In the genomic region with DNA sequence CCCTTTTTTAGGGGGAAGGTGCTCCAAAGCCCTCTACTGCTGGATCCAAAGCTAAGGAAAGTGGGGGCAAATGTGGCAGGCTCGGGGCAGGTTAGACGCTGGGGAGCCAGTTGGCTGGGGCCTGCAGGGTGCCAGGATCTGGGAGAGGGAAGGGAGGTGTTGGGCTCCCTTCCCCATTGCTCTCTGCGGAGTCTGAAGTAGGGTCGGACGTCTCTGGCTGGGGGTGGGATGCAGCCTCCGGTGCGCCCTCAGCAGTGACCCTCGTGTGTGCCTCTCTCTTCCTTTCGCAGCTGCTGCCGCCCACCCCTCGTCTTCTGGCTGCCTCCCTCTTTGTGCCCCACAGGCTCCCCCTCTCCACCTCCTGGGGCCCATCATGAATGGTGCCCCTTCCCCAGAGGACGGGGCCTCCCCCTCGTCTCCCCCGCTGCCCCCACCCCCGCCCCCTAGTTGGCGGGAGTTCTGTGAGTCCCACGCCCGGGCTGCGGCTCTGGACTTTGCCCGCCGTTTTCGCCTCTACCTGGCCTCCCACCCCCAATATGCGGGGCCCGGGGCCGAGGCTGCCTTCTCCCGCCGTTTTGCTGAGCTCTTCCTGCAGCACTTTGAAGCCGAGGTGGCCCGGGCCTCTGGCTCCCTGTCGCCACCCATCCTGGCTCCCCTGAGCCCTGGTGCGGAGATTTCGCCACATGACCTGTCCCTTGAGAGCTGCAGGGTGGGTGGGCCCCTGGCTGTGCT, we compare ENCODE assay signal across 13 cellular contexts. TPM values are rescaled to one million over a fixed set of nuclear protein-coding genes. Genes with fewer than 3 reads are reported as not detected.
DNase-seq lines count a peak whose midpoint lies in the region; ATAC-seq, FAIRE-seq and TF ChIP-seq lines count a peak whose summit lies in the region.
"Had no signal": no experiment of that assay in that cellular context is flagged by ENCODE, and none has a peak within 500 bp of the region (broad histone marks: within the 10 kb centered on the region; RNA-seq: fewer than 3 reads in every experiment).

No MANE protein-coding gene starts in this region.

- H3K23ac ChIP-seq in H9 (ENCODE audit: insufficient read length, low read depth, low read length) = no peak overlapping the region

- H3K27me3 Mint-ChIP-seq in H9 (ENCODE audit: low read depth) (no peaks in the 10 kb centered on the region; the same call in 1 of the 2 replicates), neural crest cell (ENCODE audit: low read depth) (no peaks in the 10 kb centered on the region), MCF 10A (ENCODE audit: insufficient read depth, unreplicated experiment) (no peaks in the 10 kb centered on the region)
- H3K27me3 Mint-ChIP-seq: activated naive CD8-positive, alpha-beta T cell treated with anti-CD3 and anti-CD28 coated beads, Interleukin-2, amount 10 ng/mL, durations not matched to agents 7 days and 5 days had no signal

- FAIRE-seq in GM12878 (lab: Jason Lieb, UNC) = no peak
- FAIRE-seq: colon had no signal

- H3K4me2 ChIP-seq in H9 (ENCODE audit: insufficient read depth, insufficient read length, low read length) = no peak overlapping the region
- H3K4me2 ChIP-seq in GM12878 (ENCODE audit: control insufficient read depth, insufficient read depth) = no peak overlapping the region

- H3K4me1 Mint-ChIP-seq in H9 (peaks cover 9 to 18% of the 10 kb centered on the region in 2 experiments), neural crest cell (peaks cover 23% of the 10 kb centered on the region), MCF 10A (ENCODE audit: insufficient read depth, unreplicated experiment) (peaks cover 14% of the 10 kb centered on the region)

- H3K23me2 ChIP-seq in H9 (ENCODE audit: insufficient read length, low read depth, low read length, poor library complexity, severe bottlenecking) = peaks cover 9% of the 10 kb centered on the region

- no peak overlapping the region for H2BK5ac ChIP-seq in H9 (ENCODE audit: insufficient read length, low read length)

- no peak for TF ChIP-seq RAD21 in GM12878 (IDR thresholded peaks at IDR 0.05; ENCODE audit: insufficient read depth, low read depth, low read length)

- intact Hi-C loops in GM12878 (cut with micrococcal nuclease; ENCODE audit: unreplicated experiment) (loop anchor here (2.0 kb wide), 1 partner anchor 19 kb away; the partner anchor contains the start of gene TUFM), MCF 10A (cut with micrococcal nuclease) (no loop called here), posterior vena cava (cut with DNase I) (no loop called here)

- H3K9me3 Mint-ChIP-seq in H9 = no peaks in the 10 kb centered on the region
- H3K9me3 Mint-ChIP-seq in neural crest cell = no peaks in the 10 kb centered on the region
- H3K9me3 Mint-ChIP-seq in MCF 10A (ENCODE audit: unreplicated experiment) = no peaks in the 10 kb centered on the region
- H3K9me3 Mint-ChIP-seq: activated naive CD8-positive, alpha-beta T cell treated with anti-CD3 and anti-CD28 coated beads, Interleukin-2, amount 10 ng/mL, durations not matched to agents 7 days and 5 days had no signal

- no peak overlapping the region for H3K4ac ChIP-seq in H9 (ENCODE audit: low read depth, low read length)

- H3K4me1 ChIP-seq in H9 (ENCODE audit: insufficient read depth, low read length) = peaks cover 1% of the 10 kb centered on the region; the same call in 1 of the 2 replicates
- H3K4me1 ChIP-seq in GM12878 (ENCODE audit: control insufficient read depth, insufficient read depth, low read length) = peaks cover 10% of the 10 kb centered on the region

- no peak overlapping the region for H2BK120ac ChIP-seq in H9 (ENCODE audit: low read depth, low read length, poor library complexity, severe bottlenecking)

- DNase-seq in H9 = no peak
- DNase-seq in GM12878 (ENCODE audit: low read depth, low spot score) = no peak
- no peak for DNase-seq in neural crest cell (ENCODE audit: low read depth, low spot score)
- DNase-seq in MCF 10A (ENCODE audit: unreplicated experiment) = no peak
- no peak for DNase-seq in NCI-H2227 treated with DMSO at 0.1 percent for 48 hours (lab: John Stamatoyannopoulos, UW)
- no peak for DNase-seq in posterior vena cava (ENCODE audit: low spot score)
- DNase-seq: activated naive CD8-positive, alpha-beta T cell treated with anti-CD3 and anti-CD28 coated beads, Interleukin-2, amount 10 ng/mL, durations not matched to agents 7 days and 5 days; lower lobe of right lung; NCI-H226 had no signal

- in situ Hi-C loops in GM12878 (cut with MboI) = no loop called here

- peaks cover 24 to 41% (median 37%) of the 10 kb centered on the region in 3 experiments for H3K36me3 Mint-ChIP-seq in H9 (ENCODE audit: insufficient read depth in 1 of 3, low read depth in 3 of 3)
- peaks cover 8% of the 10 kb centered on the region for H3K36me3 Mint-ChIP-seq in neural crest cell (ENCODE audit: low read depth)
- peaks cover 49% of the 10 kb centered on the region for H3K36me3 Mint-ChIP-seq in MCF 10A (ENCODE audit: insufficient read depth, unreplicated experiment)

- H3K27ac ChIP-seq in H9 (ENCODE audit: insufficient read length, low read depth, low read length) = no peak overlapping the region
- H3K27ac ChIP-seq in GM12878 (ENCODE audit: control insufficient read depth, insufficient read depth) = no peak overlapping the region
- H3K27ac ChIP-seq: C4-2B, lower lobe of right lung, SK-N-MC, VCaP had no signal

- no peak overlapping the region for H2BK15ac ChIP-seq in H9 (ENCODE audit: low read depth, low read length)

- no peak overlapping the region for H4K8ac ChIP-seq in H9 (replicated peaks; ENCODE audit: insufficient read length, low read depth, low read length)

- H3K4me3 ChIP-seq in GM12878 = peak overlapping the region; percentile 78; the same call in 1 of the 2 replicates
- H3K4me3 ChIP-seq: lower lobe of right lung, SK-N-MC had no signal

- peaks cover 3% of the 10 kb centered on the region for H3K79me1 ChIP-seq in H9 (ENCODE audit: insufficient read depth, low read depth, low read length, poor library complexity, severe bottlenecking)

- H3K27me3 ChIP-seq in H9 (ENCODE audit: insufficient read depth, low read length) = no peaks in the 10 kb centered on the region
- H3K27me3 ChIP-seq in GM12878 (replicated peaks in 1 of 2; ENCODE audit: control insufficient read depth in 2 of 2, insufficient read depth in 2 of 2, low read length in 1 of 2) = no peaks in the 10 kb centered on the region

- RAD21 ChIA-PET in GM12878 (lab: Charles Lee; ENCODE audit: unreplicated experiment) = interaction anchor here (1.1 to 3.8 kb wide), 3 partner anchors 18 to 85 kb away, joined by 3 to 25 read pairs (median 17); partner anchors contain the start of genes NFATC2IP and TUFM

- peaks cover 13 to 18% of the 10 kb centered on the region in 2 experiments for H3K36me3 ChIP-seq in GM12878 (ENCODE audit: control insufficient read depth in 2 of 2, insufficient read depth in 2 of 2, low read length in 1 of 2)

- H2AFZ ChIP-seq in H9 (ENCODE audit: low read length) (no peak overlapping the region), GM12878 (ENCODE audit: control insufficient read depth, low read depth, low read length) (no peak overlapping the region)

- CTCF ChIA-PET in GM12878 (lab: Yijun Ruan, JAX) = interaction anchor here (0.7 to 2.0 kb wide), 3 partner anchors 67 to 81 kb away, joined by 3 to 20 read pairs (median 4); no protein-coding TSS in a partner anchor
- CTCF ChIA-PET in MCF 10A (lab: Yijun Ruan, JAX) = interaction anchor here (0.8 to 2.5 kb wide), 5 partner anchors 8 to 79 kb away, joined by 3 to 10 read pairs (median 5); no protein-coding TSS in a partner anchor

- POLR2A ChIA-PET in GM12878 (lab: Charles Lee) = interaction anchor here (3.1 kb wide), 1 partner anchor 58 kb away, joined by 25 read pairs; the partner anchor contains the start of gene RABEP2
- POLR2A ChIA-PET in MCF 10A (lab: Yijun Ruan, JAX) = interaction anchor here (1.0 to 5.5 kb wide), 3 partner anchors 20 to 84 kb away, joined by 6 to 135 read pairs (median 7); partner anchors contain the start of gene TUFM

- no peak for TF ChIP-seq POLR2A in GM12878 (IDR thresholded peaks at IDR 0.05; ENCODE audit: low read depth, low read length)

- no peak overlapping the region for H3K14ac ChIP-seq in H9 (ENCODE audit: insufficient read depth, low read length)

- BruUV-seq in GM12878 (replicated peaks; lab: Mats Ljungman, UMichigan) (no TSS peak), MCF 10A (replicated peaks; lab: Mats Ljungman, UMichigan) (no TSS peak)

- no peak overlapping the region for H3K18ac ChIP-seq in H9 (ENCODE audit: insufficient read length, low read depth, low read length)

- no peak overlapping the region for H3T11ph ChIP-seq in H9 (ENCODE audit: low read length)

- H3K9me3 ChIP-seq in H9 (ENCODE audit: control insufficient read depth, low read depth, low read length) = no peaks in the 10 kb centered on the region
- H3K9me3 ChIP-seq in GM12878 (replicated peaks; ENCODE audit: control insufficient read depth, insufficient read depth, low read length) = no peaks in the 10 kb centered on the region
- H3K9me3 ChIP-seq: lower lobe of right lung had no signal

- TF ChIP-seq EP300 in GM12878 (IDR thresholded peaks at IDR 0.05; ENCODE audit: borderline replicate concordance in 1 of 2, control insufficient read depth in 1 of 2, low read depth in 2 of 2, low read length in 2 of 2) = no peak

- SMC1A ChIA-PET in GM12878 (lab: Charles Lee; ENCODE audit: uncharacterized antibody, unreplicated experiment) = interaction anchor here (1.5 to 5.3 kb wide), 3 partner anchors 19 to 79 kb away, joined by 3 to 32 read pairs (median 7); partner anchors contain the start of gene TUFM

- ATAC-seq in GM12878 = no peak
- ATAC-seq: lower lobe of right lung had no signal

- H3K56ac ChIP-seq in H9 (ENCODE audit: insufficient read length, low read depth, low read length) = no peak overlapping the region

- no peak overlapping the region for H4K5ac ChIP-seq in H9 (ENCODE audit: insufficient read length, low read depth, low read length)

- H4K20me1 ChIP-seq in H9 (ENCODE audit: control insufficient read depth, insufficient read depth, insufficient read length) = no peaks in the 10 kb centered on the region
- no peaks in the 10 kb centered on the region for H4K20me1 ChIP-seq in GM12878 (ENCODE audit: control insufficient read depth, insufficient read depth)

- H3K9ac ChIP-seq in H9 (ENCODE audit: extremely low read depth, insufficient read length, low read length) (no peak overlapping the region), GM12878 (ENCODE audit: control insufficient read depth, insufficient read depth, low read length) (no peak overlapping the region)

- H3K27ac Mint-ChIP-seq in H9 (peak overlapping the region in 1 of 3 experiments; percentile 84; a peak in 2 of 7 replicates), neural crest cell (ENCODE audit: unreplicated experiment) (no peak overlapping the region), MCF 10A (ENCODE audit: low read depth, unreplicated experiment) (no peak overlapping the region)
- H3K27ac Mint-ChIP-seq: activated naive CD8-positive, alpha-beta T cell treated with anti-CD3 and anti-CD28 coated beads, Interleukin-2, amount 10 ng/mL, durations not matched to agents 7 days and 5 days had no signal

- H2BK12ac ChIP-seq in H9 (ENCODE audit: insufficient read length, low read depth, low read length) = no peak overlapping the region

- no CpG with 5 or more reads among the region's 32 CpGs for WGBS in H9 (ENCODE audit: extremely low coverage, insufficient read length, low lambda C conversion rate)
- WGBS in GM12878 (ENCODE audit: insufficient coverage, insufficient replicate concordance, low lambda C conversion rate, missing lambda C conversion rate) = 92% methylated on average over 24 of the region's 32 CpGs

- no peak overlapping the region for H2AK5ac ChIP-seq in H9 (ENCODE audit: insufficient read length, low read length)

- TF ChIP-seq CTCF in H9 (conservative IDR thresholded peaks at IDR 0.05) (no peak), GM12878 (IDR thresholded peaks at IDR 0.05 in 2 of 3, conservative IDR thresholded peaks at IDR 0.05 in 1 of 3; ENCODE audit: control insufficient read depth in 2 of 3, extremely low read depth in 1 of 3, insufficient read depth in 1 of 3, low read depth in 3 of 3, low read length in 3 of 3) (no peak), neural crest cell (conservative IDR thresholded peaks at IDR 0.05) (no peak), MCF 10A (IDR thresholded peaks at IDR 0.05; ENCODE audit: unreplicated experiment) (no peak)

- H2BK20ac ChIP-seq in H9 (ENCODE audit: low read depth, low read length, poor library complexity, severe bottlenecking) = no peak overlapping the region

- peaks cover 9% of the 10 kb centered on the region; the same call in 1 of the 2 replicates for H3K79me2 ChIP-seq in H9 (ENCODE audit: insufficient read depth, low read length)
- peaks cover 33% of the 10 kb centered on the region for H3K79me2 ChIP-seq in GM12878 (ENCODE audit: control insufficient read depth, insufficient read depth, low read length)

- no peak overlapping the region for H4K91ac ChIP-seq in H9 (ENCODE audit: insufficient read length, low read depth, low read length)

- H3K4me3 Mint-ChIP-seq in H9 (peak overlapping the region; percentile 25 to 29; a peak in 3 of 5 replicates), neural crest cell (peak overlapping the region; percentile 100), MCF 10A (ENCODE audit: unreplicated experiment) (no peak overlapping the region)

RNA-seq across cellular contexts. Expression of gene SH2B1, which starts 2.2 kb away (rescaled TPM):
- 50.1 and 51.9 TPM in 2 replicates for total RNA-seq in H9 (2021)
- total RNA-seq in GM12878 (2013; cell fraction: nucleolus; rRNA removed) = 35.6 and 42.0 TPM in 2 replicates
- 18.4 and 18.5 TPM in 2 replicates for total RNA-seq in GM12878 (2014; rRNA removed)
- total RNA-seq in GM12878 (2014; rRNA removed; fragmentation: Illumina TruSeq; extraction: Trizol) = 9.8 and 10.6 TPM in 2 replicates
- 34.9 and 42.1 TPM in 2 replicates for total RNA-seq in GM12878 (2021)
- 20.4 TPM for polyA plus RNA-seq in GM12878 (2011; ENCODE audit: low read depth)
- polyA plus RNA-seq in GM12878 (2011; rRNA removed) = 6.7 and 17.8 TPM in 2 replicates
- 18.5 and 24.5 TPM in 2 replicates for polyA plus RNA-seq in GM12878 (2011; cell fraction: cytosol; rRNA removed)
- 252 and 297 TPM in 2 replicates for polyA plus RNA-seq in GM12878 (2011; cell fraction: nucleus; rRNA removed)
- polyA plus RNA-seq in GM12878 (2012) = 23.9 and 37.6 TPM in 2 replicates
- polyA plus RNA-seq in GM12878 (2014; fragmentation: Illumina TruSeq; extraction: Trizol) = 9.9 and 16.6 TPM in 2 replicates
- under 1 TPM; 0.18 to 0.46 TPM for polyA plus RNA-seq in GM12878 (2014; fragmentation: Nextera tagmentation; extraction: Ambion mirVana)
- 34.9 and 44.3 TPM in 2 replicates for polyA plus RNA-seq in GM12878 (2014; rRNA removed)
- 1 to 10 TPM; 6.0 to 6.8 TPM for polyA plus RNA-seq in GM12878 (2016; fragmentation: Nextera tagmentation; extraction: Ambion mirVana)
- 2.6 and 11.2 TPM in 2 replicates for polyA minus RNA-seq in GM12878 (2011; rRNA and poly(A)+ RNA removed)
- polyA minus RNA-seq in GM12878 (2011; cell fraction: cytosol; rRNA and poly(A)+ RNA removed) = 6.8 and 8.7 TPM in 2 replicates
- polyA minus RNA-seq in GM12878 (2011; cell fraction: nucleus; rRNA and poly(A)+ RNA removed) = 19.3 and 28.2 TPM in 2 replicates
- total RNA-seq in neural crest cell = 60.6 and 66.9 TPM in 2 replicates
- 27.3 and 31.5 TPM in 2 replicates for total RNA-seq in MCF 10A (2022)
- total RNA-seq in posterior vena cava = 10 to 100 TPM; 27.6 to 31.0 TPM

RNA-seq across cellular contexts. Expression of gene ATP2A1, which starts 12.4 kb away (rescaled TPM):
- total RNA-seq in H9 (2021) = 3.9 and 4.6 TPM in 2 replicates
- total RNA-seq in GM12878 (2013; cell fraction: nucleolus; rRNA removed) = 1.7 and 4.7 TPM in 2 replicates
- 0.28 and 0.38 TPM in 2 replicates for total RNA-seq in GM12878 (2014; rRNA removed)
- 0.28 and 1.6 TPM in 2 replicates for total RNA-seq in GM12878 (2014; rRNA removed; fragmentation: Illumina TruSeq; extraction: Trizol)
- 0.96 and 1.1 TPM in 2 replicates for total RNA-seq in GM12878 (2021)
- 0.81 TPM for polyA plus RNA-seq in GM12878 (2011; ENCODE audit: low read depth)
- 0.35 and 0.62 TPM in 2 replicates for polyA plus RNA-seq in GM12878 (2011; rRNA removed)
- 0.77 and 0.79 TPM in 2 replicates for polyA plus RNA-seq in GM12878 (2011; cell fraction: cytosol; rRNA removed)
- polyA plus RNA-seq in GM12878 (2011; cell fraction: nucleus; rRNA removed) = 7.5 and 32.6 TPM in 2 replicates
- polyA plus RNA-seq in GM12878 (2012) = 1.8 and 2.3 TPM in 2 replicates
- 0.54 and 1.8 TPM in 2 replicates for polyA plus RNA-seq in GM12878 (2014; fragmentation: Illumina TruSeq; extraction: Trizol)
- under 1 TPM; 0.13 to 0.37 TPM for polyA plus RNA-seq in GM12878 (2014; fragmentation: Nextera tagmentation; extraction: Ambion mirVana)
- 0.77 and 1.3 TPM in 2 replicates for polyA plus RNA-seq in GM12878 (2014; rRNA removed)
- polyA plus RNA-seq in GM12878 (2016; fragmentation: Nextera tagmentation; extraction: Ambion mirVana) = 1 to 10 TPM; 1.5 to 1.7 TPM
- 0.29 and 0.88 TPM in 2 replicates for polyA minus RNA-seq in GM12878 (2011; rRNA and poly(A)+ RNA removed)
- 1.5 TPM in 1 of 2 replicates, not detected in the other for polyA minus RNA-seq in GM12878 (2011; cell fraction: cytosol; rRNA and poly(A)+ RNA removed)
- polyA minus RNA-seq in GM12878 (2011; cell fraction: nucleus; rRNA and poly(A)+ RNA removed) = 0.97 and 1.2 TPM in 2 replicates
- total RNA-seq in neural crest cell = 3.1 and 3.3 TPM in 2 replicates
- total RNA-seq in MCF 10A (2022) = 0.23 and 1.7 TPM in 2 replicates
- 1 to 10 TPM in 1 of 2 donors, under 1 TPM in 1; 0.42 to 1.3 TPM for total RNA-seq in posterior vena cava

RNA-seq across cellular contexts. Expression of gene TUFM, which starts 19.7 kb away (rescaled TPM):
- total RNA-seq in H9 (2021) = 207 and 208 TPM in 2 replicates
- 37.3 and 53.1 TPM in 2 replicates for total RNA-seq in GM12878 (2013; cell fraction: nucleolus; rRNA removed)
- 245 and 274 TPM in 2 replicates for total RNA-seq in GM12878 (2014; rRNA removed)
- total RNA-seq in GM12878 (2014; rRNA removed; fragmentation: Illumina TruSeq; extraction: Trizol) = 145 and 161 TPM in 2 replicates
- 258 and 260 TPM in 2 replicates for total RNA-seq in GM12878 (2021)
- polyA plus RNA-seq in GM12878 (2011; ENCODE audit: low read depth) = 101 TPM
- 68.9 and 117 TPM in 2 replicates for polyA plus RNA-seq in GM12878 (2011; rRNA removed)
- polyA plus RNA-seq in GM12878 (2011; cell fraction: cytosol; rRNA removed) = 134 and 152 TPM in 2 replicates
- 285 and 312 TPM in 2 replicates for polyA plus RNA-seq in GM12878 (2011; cell fraction: nucleus; rRNA removed)
- polyA plus RNA-seq in GM12878 (2012) = 141 and 149 TPM in 2 replicates
- 92.2 and 172 TPM in 2 replicates for polyA plus RNA-seq in GM12878 (2014; fragmentation: Illumina TruSeq; extraction: Trizol)
- polyA plus RNA-seq in GM12878 (2014; fragmentation: Nextera tagmentation; extraction: Ambion mirVana) = 100 to 1,000 TPM in 1 of 2 experiments, 10 to 100 TPM in 1; 23.4 to 101 TPM
- polyA plus RNA-seq in GM12878 (2014; rRNA removed) = 191 and 231 TPM in 2 replicates
- 100 to 1,000 TPM; 336 to 354 TPM for polyA plus RNA-seq in GM12878 (2016; fragmentation: Nextera tagmentation; extraction: Ambion mirVana)
- polyA minus RNA-seq in GM12878 (2011; rRNA and poly(A)+ RNA removed) = 44.5 and 58.9 TPM in 2 replicates
- polyA minus RNA-seq in GM12878 (2011; cell fraction: cytosol; rRNA and poly(A)+ RNA removed) = 42.5 and 43.7 TPM in 2 replicates
- 27.7 and 43.2 TPM in 2 replicates for polyA minus RNA-seq in GM12878 (2011; cell fraction: nucleus; rRNA and poly(A)+ RNA removed)
- total RNA-seq in neural crest cell = 197 and 205 TPM in 2 replicates
- total RNA-seq in MCF 10A (2022) = 184 and 198 TPM in 2 replicates
- total RNA-seq in posterior vena cava = 10 to 100 TPM; 74.4 to 76.2 TPM

RNA-seq across cellular contexts. Expression of gene ATXN2L, which starts 43.1 kb away (rescaled TPM):
- total RNA-seq in H9 (2021) (293 and 309 TPM in 2 replicates), GM12878 (2014; rRNA removed) (36.7 and 47.7 TPM in 2 replicates), GM12878 (2014; rRNA removed; fragmentation: Illumina TruSeq; extraction: Trizol) (28.8 and 31.2 TPM in 2 replicates), GM12878 (2021) (199 and 210 TPM in 2 replicates), neural crest cell (272 and 276 TPM in 2 replicates), MCF 10A (2022) (245 and 251 TPM in 2 replicates), posterior vena cava (10 to 100 TPM; 66.5 to 72.2 TPM)
- total RNA-seq in GM12878 (2013; cell fraction: nucleolus; rRNA removed) = 161 and 186 TPM in 2 replicates
- 60.2 TPM for polyA plus RNA-seq in GM12878 (2011; ENCODE audit: low read depth)
- polyA plus RNA-seq in GM12878 (2011; rRNA removed) (21.4 and 23.0 TPM in 2 replicates), GM12878 (2014; fragmentation: Illumina TruSeq; extraction: Trizol) (42.5 and 75.3 TPM in 2 replicates), GM12878 (2014; fragmentation: Nextera tagmentation; extraction: Ambion mirVana) (10 to 100 TPM in 1 of 2 experiments, 1 to 10 TPM in 1; 3.5 to 13.2 TPM), GM12878 (2014; rRNA removed) (110 and 126 TPM in 2 replicates), GM12878 (2016; fragmentation: Nextera tagmentation; extraction: Ambion mirVana) (10 to 100 TPM; 74.5 to 86.9 TPM)
- 36.0 and 37.8 TPM in 2 replicates for polyA plus RNA-seq in GM12878 (2011; cell fraction: cytosol; rRNA removed)
- polyA plus RNA-seq in GM12878 (2011; cell fraction: nucleus; rRNA removed) = 316 and 416 TPM in 2 replicates
- 130 and 132 TPM in 2 replicates for polyA plus RNA-seq in GM12878 (2012)
- polyA minus RNA-seq in GM12878 (2011; rRNA and poly(A)+ RNA removed) = 30.8 and 35.7 TPM in 2 replicates
- 61.2 and 63.1 TPM in 2 replicates for polyA minus RNA-seq in GM12878 (2011; cell fraction: cytosol; rRNA and poly(A)+ RNA removed)
- 52.6 and 100 TPM in 2 replicates for polyA minus RNA-seq in GM12878 (2011; cell fraction: nucleus; rRNA and poly(A)+ RNA removed)

RNA-seq across cellular contexts. Expression of gene RABEP2, which starts 59.1 kb away (rescaled TPM):
- 14.4 and 17.5 TPM in 2 replicates for total RNA-seq in H9 (2021)
- total RNA-seq in GM12878 (2013; cell fraction: nucleolus; rRNA removed) = 57.4 and 73.1 TPM in 2 replicates
- total RNA-seq in GM12878 (2014; rRNA removed) = 31.1 and 32.8 TPM in 2 replicates
- total RNA-seq in GM12878 (2014; rRNA removed; fragmentation: Illumina TruSeq; extraction: Trizol) = 8.6 and 9.4 TPM in 2 replicates
- total RNA-seq in GM12878 (2021) = 25.1 and 29.3 TPM in 2 replicates
- polyA plus RNA-seq in GM12878 (2011; ENCODE audit: low read depth) = 5.5 TPM
- polyA plus RNA-seq in GM12878 (2011; rRNA removed) = 5.0 and 10.5 TPM in 2 replicates
- polyA plus RNA-seq in GM12878 (2011; cell fraction: cytosol; rRNA removed) = 13.6 and 23.3 TPM in 2 replicates
- 30.9 and 53.5 TPM in 2 replicates for polyA plus RNA-seq in GM12878 (2011; cell fraction: nucleus; rRNA removed)
- polyA plus RNA-seq in GM12878 (2012) = 24.6 and 33.2 TPM in 2 replicates
- polyA plus RNA-seq in GM12878 (2014; fragmentation: Illumina TruSeq; extraction: Trizol) = 0.22 and 3.1 TPM in 2 replicates
- under 1 TPM; 0.47 to 0.69 TPM for polyA plus RNA-seq in GM12878 (2014; fragmentation: Nextera tagmentation; extraction: Ambion mirVana)
- 32.0 and 32.1 TPM in 2 replicates for polyA plus RNA-seq in GM12878 (2014; rRNA removed)
- 10 to 100 TPM; 26.8 to 33.2 TPM for polyA plus RNA-seq in GM12878 (2016; fragmentation: Nextera tagmentation; extraction: Ambion mirVana)
- 5.3 and 12.3 TPM in 2 replicates for polyA minus RNA-seq in GM12878 (2011; rRNA and poly(A)+ RNA removed)
- polyA minus RNA-seq in GM12878 (2011; cell fraction: cytosol; rRNA and poly(A)+ RNA removed) = 4.8 and 6.7 TPM in 2 replicates
- polyA minus RNA-seq in GM12878 (2011; cell fraction: nucleus; rRNA and poly(A)+ RNA removed) = 5.8 and 19.0 TPM in 2 replicates
- total RNA-seq in neural crest cell = 19.9 and 20.2 TPM in 2 replicates
- 10.7 and 17.8 TPM in 2 replicates for total RNA-seq in MCF 10A (2022)
- total RNA-seq in posterior vena cava = 10 to 100 TPM; 10.3 to 13.7 TPM
